ENCODE assay signal across 27 cellular contexts in the genomic region with DNA sequence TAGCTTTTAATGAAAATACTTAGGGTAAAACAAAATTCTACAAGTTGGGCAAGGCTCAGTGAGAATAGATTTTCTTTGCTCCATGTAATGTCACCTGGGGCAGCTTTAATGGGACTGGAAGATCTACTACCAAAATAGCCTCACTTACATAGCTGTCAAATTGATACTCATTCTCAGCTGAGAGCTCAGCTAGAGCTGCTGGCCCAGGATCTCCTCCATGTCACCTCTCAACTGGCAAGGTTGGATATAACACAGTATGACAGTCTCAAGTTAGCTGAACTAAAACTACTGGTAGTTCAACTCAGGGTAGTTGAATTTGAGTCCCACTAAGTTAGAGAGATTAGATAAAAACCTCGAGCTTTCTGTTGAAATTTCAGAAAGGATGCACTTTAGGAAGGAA.
"Had no signal": no experiment of that assay in that cellular context is flagged by ENCODE, and none has a peak within 500 bp of the region (broad histone marks: within the 10 kb centered on the region; RNA-seq: fewer than 3 reads in every experiment).

No MANE protein-coding gene starts in this region.

- H3K9me3 Mint-ChIP-seq: nephron; neural crest cell; stimulated activated memory B cell treated with anti-CD40 and anti-IgM and Interleukin-4, amounts not matched to agents 10 μg/mL and 1 μg/mL and 100 μg/mL, for 72 hours; stimulated activated naive CD8-positive, alpha-beta T cell treated with anti-CD3 and anti-CD28 coated beads, Interleukin-15, amount 100 ng/mL, for 72 hours; type B pancreatic cell had no signal

- H3K4me2 ChIP-seq: smooth muscle cell had no signal

- H3K36me3 Mint-ChIP-seq: immature natural killer cell; naive thymus-derived CD8-positive, alpha-beta T cell; stimulated activated memory B cell treated with anti-CD40 and anti-IgM and Interleukin-4, amounts not matched to agents 10 μg/mL and 1 μg/mL and 100 μg/mL, for 72 hours; type B pancreatic cell had no signal

- H3K4me1 Mint-ChIP-seq: immature natural killer cell; naive thymus-derived CD8-positive, alpha-beta T cell; nephron; neural crest cell; stimulated activated memory B cell treated with anti-CD40 and anti-IgM and Interleukin-4, amounts not matched to agents 10 μg/mL and 1 μg/mL and 100 μg/mL, for 72 hours; stimulated activated naive CD8-positive, alpha-beta T cell treated with anti-CD3 and anti-CD28 coated beads, Interleukin-15, amount 100 ng/mL, for 72 hours had no signal

- H3K4me3 Mint-ChIP-seq: immature natural killer cell; naive thymus-derived CD8-positive, alpha-beta T cell; nephron; neural crest cell; stimulated activated memory B cell treated with anti-CD40 and anti-IgM and Interleukin-4, amounts not matched to agents 10 μg/mL and 1 μg/mL and 100 μg/mL, for 72 hours; stimulated activated naive CD8-positive, alpha-beta T cell treated with anti-CD3 and anti-CD28 coated beads, Interleukin-15, amount 100 ng/mL, for 72 hours; type B pancreatic cell had no signal

- DNase-seq: hypothalamus; immature natural killer cell; kidney; lower lobe of right lung; mammary epithelial cell; mesenchymal stem cell; naive thymus-derived CD8-positive, alpha-beta T cell; nucleus accumbens; pancreas; posterior cingulate gyrus; retina; right lobe of liver; stimulated activated CD4-positive, alpha-beta T cell treated with anti-CD3 and anti-CD28 coated beads, Interleukin-1b, Interleukin-23, amount 100 ng/mL, for 48 hours; stimulated activated CD4-positive, alpha-beta T cell treated with anti-CD3 and anti-CD28 coated beads, Interleukin-2, amount 100 ng/mL, for 48 hours; stimulated activated CD4-positive, alpha-beta T cell treated with anti-CD3 and anti-CD28 coated beads, Interleukin-4, amount 100 ng/mL, for 4 hours; stimulated activated CD8-positive, alpha-beta memory T cell treated with anti-CD3 and anti-CD28 coated beads, Interleukin-4, amount 100 ng/mL, for 48 hours; stimulated activated naive CD4-positive, alpha-beta T cell treated with Interleukin-2 at 50 U/mL for 16 hours; stimulated activated naive CD8-positive, alpha-beta T cell treated with anti-CD3 and anti-CD28 coated beads, Interleukin-15, amount 100 ng/mL, for 72 hours; substantia nigra; uterus had no signal

- H3K4me1 ChIP-seq: lower lobe of right lung, pancreas, prostate gland, right lobe of liver, tibial nerve, uterus had no signal

- H3K27me3 ChIP-seq: right lobe of liver, tibial nerve, uterus had no signal

- H3K27ac ChIP-seq: lower lobe of right lung, pancreas, prostate gland, right lobe of liver, tibial nerve, uterus had no signal

- ATAC-seq: lower lobe of right lung; naive thymus-derived CD8-positive, alpha-beta T cell; pancreas; right lobe of liver; stimulated activated memory B cell treated with anti-CD40 and anti-IgM and Interleukin-4, amounts not matched to agents 10 μg/mL and 1 μg/mL and 100 μg/mL, for 72 hours; stimulated activated naive CD8-positive, alpha-beta T cell treated with anti-CD3 and anti-CD28 coated beads, Interleukin-15, amount 100 ng/mL, for 72 hours had no signal

- H3K4me3 ChIP-seq: lower lobe of right lung, pancreas, prostate gland, right lobe of liver, smooth muscle cell, tibial nerve, uterus had no signal

- H3K9me3 ChIP-seq: lower lobe of right lung, pancreas, prostate gland, right lobe of liver, tibial nerve, uterus had no signal

- H3K27ac Mint-ChIP-seq: immature natural killer cell; naive thymus-derived CD8-positive, alpha-beta T cell; nephron; stimulated activated memory B cell treated with anti-CD40 and anti-IgM and Interleukin-4, amounts not matched to agents 10 μg/mL and 1 μg/mL and 100 μg/mL, for 72 hours; stimulated activated naive CD8-positive, alpha-beta T cell treated with anti-CD3 and anti-CD28 coated beads, Interleukin-15, amount 100 ng/mL, for 72 hours; type B pancreatic cell had no signal

- H3K36me3 ChIP-seq: lower lobe of right lung, pancreas, prostate gland, right lobe of liver, tibial nerve, uterus had no signal

- H3K27me3 Mint-ChIP-seq: naive thymus-derived CD8-positive, alpha-beta T cell; stimulated activated memory B cell treated with anti-CD40 and anti-IgM and Interleukin-4, amounts not matched to agents 10 μg/mL and 1 μg/mL and 100 μg/mL, for 72 hours; stimulated activated naive CD8-positive, alpha-beta T cell treated with anti-CD3 and anti-CD28 coated beads, Interleukin-15, amount 100 ng/mL, for 72 hours; type B pancreatic cell had no signal
